Comparison of ENCODE assay signal across 19 cellular contexts in genomic region chr9:30758726-30759446, GRCh38.
"Had no signal": no experiment of that assay in that cellular context is flagged by ENCODE, and none has a peak within 500 bp of the region (broad histone marks: within the 10 kb centered on the region; RNA-seq: fewer than 3 reads in every experiment).

No MANE protein-coding gene starts in this region.

- H3K27ac ChIP-seq: body of pancreas, dorsolateral prefrontal cortex, esophagus muscularis mucosa, tibial artery, vagina had no signal

- H3K36me3 ChIP-seq: esophagus muscularis mucosa, tibial artery, vagina had no signal

- ATAC-seq: activated T-cell treated with anti-CD3 and anti-CD28 coated beads, Interleukin-2, amount 50 U/mL, for 72 hours; body of pancreas; effector memory CD8-positive, alpha-beta T cell; left ventricle myocardium superior had no signal

- DNase-seq: activated CD4-positive, alpha-beta memory T cell treated with anti-CD3 and anti-CD28 coated beads, Interleukin-2, amount 10 ng/mL, durations not matched to agents 7 days and 5 days; activated CD4-positive, alpha-beta T cell treated with anti-CD3 and anti-CD28 coated beads for 4 hours; activated CD4-positive, CD25-positive, alpha-beta regulatory T cell; activated effector memory CD4-positive, alpha-beta T cell treated with anti-CD3 and anti-CD28 coated beads, Interleukin-2, amount 50 U/mL, for 16 hours; activated naive CD4-positive, alpha-beta T cell treated with anti-CD3 and anti-CD28 coated beads, Interleukin-2, amount 10 ng/mL, durations not matched to agents 7 days and 5 days; activated T-cell treated with anti-CD3 and anti-CD28 coated beads, Interleukin-2, amount 50 U/mL, for 72 hours; body of pancreas; caudate nucleus; dorsolateral prefrontal cortex; effector memory CD8-positive, alpha-beta T cell; glutamatergic neuron; hippocampal formation; left ventricle myocardium superior; nephron progenitor cell; nucleus accumbens; stimulated activated CD4-positive, alpha-beta T cell treated with anti-CD3 and anti-CD28 coated beads, Interleukin-4, amount 100 ng/mL, for 1 hour had no signal

- H3K4me3 ChIP-seq: body of pancreas, dorsolateral prefrontal cortex, esophagus muscularis mucosa, tibial artery, vagina had no signal

- H3K9me3 ChIP-seq: body of pancreas, esophagus muscularis mucosa, tibial artery, vagina had no signal

- H3K27me3 ChIP-seq: body of pancreas, dorsolateral prefrontal cortex, esophagus muscularis mucosa, tibial artery, vagina had no signal

- H3K4me1 ChIP-seq: body of pancreas, esophagus muscularis mucosa, tibial artery, vagina had no signal
